In the genomic region with DNA sequence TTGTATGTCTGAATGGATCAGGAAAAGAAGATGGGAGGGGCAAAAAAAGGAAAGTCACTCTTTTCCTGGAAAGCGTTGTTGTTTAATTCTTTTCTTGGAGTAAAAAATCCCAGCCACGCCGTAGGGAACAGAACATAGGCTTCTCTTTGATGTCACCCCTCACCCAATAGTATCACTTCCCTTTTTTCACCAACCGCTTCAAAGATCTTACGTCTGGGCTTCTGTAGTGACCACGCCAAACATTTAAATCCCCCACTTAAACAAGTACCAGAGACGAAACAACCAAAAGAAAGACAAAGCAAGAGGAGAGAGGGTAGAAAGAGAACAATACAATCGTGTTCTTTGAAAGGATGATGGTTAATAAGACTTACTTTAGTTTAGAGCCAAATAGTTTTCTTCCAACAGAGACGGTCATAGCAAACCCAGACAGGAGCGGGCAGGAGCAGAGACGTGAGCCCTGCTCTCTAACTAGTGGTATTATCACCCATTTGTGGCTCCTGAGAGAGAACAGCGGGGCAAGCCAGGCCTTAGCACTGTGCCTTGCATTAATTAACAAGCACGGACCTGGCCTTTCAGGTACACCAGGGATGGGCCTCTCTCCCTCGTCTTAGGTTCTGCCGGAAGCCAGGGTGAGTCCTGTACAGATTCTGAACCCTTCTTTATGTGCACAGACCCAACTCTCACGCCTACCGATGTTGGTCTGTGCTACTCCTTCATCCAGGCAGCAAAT, we compare ENCODE assay signal across 10 cellular contexts. TPM values are rescaled to one million over a fixed set of nuclear protein-coding genes. Genes with fewer than 3 reads are reported as not detected.
DNase-seq lines count a peak whose midpoint lies in the region; ATAC-seq, FAIRE-seq and TF ChIP-seq lines count a peak whose summit lies in the region.
"Had no signal": no experiment of that assay in that cellular context is flagged by ENCODE, and none has a peak within 500 bp of the region (broad histone marks: within the 10 kb centered on the region; RNA-seq: fewer than 3 reads in every experiment).

No MANE protein-coding gene starts in this region.

- in situ Hi-C loops in K562 (cut with MboI) = no loop called here

- no peak for TF ChIP-seq EP300 in K562 (IDR thresholded peaks at IDR 0.05; ENCODE audit: low read length)
- TF ChIP-seq EP300 in esophagus muscularis mucosa (IDR thresholded peaks at IDR 0.05) = no peak

- peak overlapping the region; percentile 57; the same call in 1 of the 2 replicates for H2AFZ ChIP-seq in K562 (ENCODE audit: low read depth, low read length)

- H3K4me1 ChIP-seq in K562 (replicated peaks in 1 of 2; ENCODE audit: control insufficient read depth in 2 of 2, insufficient read depth in 2 of 2, low read length in 2 of 2) = no peaks in the 10 kb centered on the region; a peak in 1 of 5 replicates
- H3K4me1 ChIP-seq in esophagus muscularis mucosa = peaks cover 0 to 8% (median 6%) of the 10 kb centered on the region in 4 donors

- no peak overlapping the region for H3K4me3 ChIP-seq in GM12865 (ENCODE audit: low read depth, low read length)
- no peak overlapping the region for H3K4me3 ChIP-seq in K562
- H3K4me3 ChIP-seq in esophagus muscularis mucosa = no peak overlapping the region
- H3K4me3 ChIP-seq: dorsolateral prefrontal cortex had no signal

- H3K36me3 ChIP-seq in K562 (ENCODE audit: control insufficient read depth, insufficient read depth, low read length) (no peaks in the 10 kb centered on the region), esophagus muscularis mucosa (no peaks in the 10 kb centered on the region)

- CTCF ChIA-PET in K562 (lab: Yijun Ruan, JAX; ENCODE audit: low intra/inter-chr PET ratio) = no interaction called here

- no peak for TF ChIP-seq RAD21 in K562 (CRISPR knock-in tag; conservative IDR thresholded peaks at IDR 0.05 in 1 of 2, IDR thresholded peaks at IDR 0.05 in 1 of 2)

- POLR2A ChIA-PET in K562 (lab: Yijun Ruan, JAX) = no interaction called here

- TF ChIP-seq CTCF in GM12865 (IDR thresholded peaks at IDR 0.05; ENCODE audit: insufficient read depth, low read depth, low read length, missing control alignments) (no peak), K562 (IDR thresholded peaks at IDR 0.05 in 2 of 3, conservative IDR thresholded peaks at IDR 0.05 in 1 of 3; ENCODE audit: insufficient read depth in 2 of 3, low read depth in 1 of 3, low read length in 3 of 3) (no peak), esophagus muscularis mucosa (IDR thresholded peaks at IDR 0.05) (no peak)

- H3K27me3 ChIP-seq in K562 (ENCODE audit: control insufficient read depth in 2 of 2, insufficient read depth in 2 of 2, low read length in 2 of 2) (peaks cover 4 to 11% of the 10 kb centered on the region in 2 experiments; a peak in 2 of 5 replicates), esophagus muscularis mucosa (no peaks in the 10 kb centered on the region)
- H3K27me3 ChIP-seq: dorsolateral prefrontal cortex had no signal

- no peaks in the 10 kb centered on the region for H3K9me3 ChIP-seq in K562 (replicated peaks; ENCODE audit: control insufficient read depth, insufficient read depth, low read depth, low read length)
- no peaks in the 10 kb centered on the region for H3K9me3 ChIP-seq in esophagus muscularis mucosa

- H3K79me2 ChIP-seq in K562 (ENCODE audit: control insufficient read depth, insufficient read depth, low read length) = no peaks in the 10 kb centered on the region

- TF ChIP-seq POLR2A in K562 (conservative IDR thresholded peaks at IDR 0.05) = no peak
- no peak for TF ChIP-seq POLR2A in esophagus muscularis mucosa (IDR thresholded peaks at IDR 0.05; ENCODE audit: low read depth)

- H3K4me2 ChIP-seq in K562 (ENCODE audit: insufficient read depth, low read length) = no peak overlapping the region

- H4K20me1 ChIP-seq in K562 (replicated peaks; ENCODE audit: control insufficient read depth, insufficient read depth, low read length) = no peaks in the 10 kb centered on the region

- peak; percentile 67 for ATAC-seq in GM21367 (IDR thresholded peaks at IDR 0.05; ENCODE audit: unreplicated experiment)
- ATAC-seq in HG03196 (IDR thresholded peaks at IDR 0.05; ENCODE audit: unreplicated experiment) = peak; percentile 55
- peak; percentile 36 for ATAC-seq in K562

- WGBS in K562 (ENCODE audit: insufficient coverage, low coverage, missing lambda C conversion rate) = 4% methylated on average over 17 of the region's 17 CpGs
- WGBS in esophagus muscularis mucosa = 89% methylated on average over 17 of the region's 17 CpGs

- no TSS peak for BruUV-seq in K562 (replicated peaks; lab: Mats Ljungman, UMichigan)

- peak; percentile 77 for DNase-seq in GM12865 (ENCODE audit: low read depth)
- DNase-seq in K562 (ENCODE audit: extremely low read depth in 1 of 4, low spot score in 3 of 4) = no peak
- no peak for DNase-seq in GF-D8 (lab: John Stamatoyannopoulos, UW)
- DNase-seq in esophagus muscularis mucosa (ENCODE audit: extremely low spot score) = no peak
- no peak for DNase-seq in stimulated activated naive CD4-positive, alpha-beta T cell (lab: John Stamatoyannopoulos, UW)
- no peak for DNase-seq in activated CD4-positive, alpha-beta T cell treated with anti-CD3 and anti-CD28 coated beads, Interleukin-2, amount 50 U/mL, for 1 hour
- DNase-seq: DMS79 treated with DMSO at 0.1 percent for 48 hours, dorsolateral prefrontal cortex had no signal

- H3K9me1 ChIP-seq in K562 (ENCODE audit: control insufficient read depth, insufficient read depth, low read length) = no peaks in the 10 kb centered on the region

- H3K27ac ChIP-seq in K562 (ENCODE audit: extremely low read depth, low read depth, low read length) = no peak overlapping the region
- H3K27ac ChIP-seq in esophagus muscularis mucosa (replicated peaks in 1 of 4) = no peak overlapping the region

- no peak for FAIRE-seq in K562 (lab: Jason Lieb, UNC)

- H3K9ac ChIP-seq in K562 (ENCODE audit: insufficient read depth in 1 of 2, low read depth in 2 of 2, low read length in 2 of 2) = no peak overlapping the region

- intact Hi-C loops in K562 (cut with micrococcal nuclease) = no loop called here
- intact Hi-C loops in esophagus muscularis mucosa (cut with DNase I) = no loop called here

TF ChIP-seq in K562, 482 proteins besides CTCF, POLR2A, EP300 and RAD21:
- TF ChIP-seq ZNF551 (CRISPR knock-in tag; IDR thresholded peaks at IDR 0.05) (no peak), SRF (CRISPR knock-in tag; IDR thresholded peaks at IDR 0.05) (no peak), SPI1 (IDR thresholded peaks at IDR 0.05; ENCODE audit: borderline replicate concordance, low read depth, low read length) (peak; percentile 77; the same call in 1 of the 2 replicates)

RNA-seq across cellular contexts. Expression of a gene that starts 28.1 kb away (rescaled TPM):
- total RNA-seq in K562 (2011; cell fraction: chromatin; rRNA removed; ENCODE audit: low replicate concordance) = 13.3 and 20.6 TPM in 2 replicates
- total RNA-seq in K562 (2011; cell fraction: nucleolus; rRNA removed) = 9.1 and 10.0 TPM in 2 replicates
- 14.6 and 28.6 TPM in 2 replicates for total RNA-seq in K562 (2011; cell fraction: nucleoplasm; rRNA removed)
- total RNA-seq in K562 (2014; rRNA removed) = 0.64 and 1.3 TPM in 2 replicates
- total RNA-seq in K562 (2014; rRNA removed; fragmentation: Illumina TruSeq; extraction: Trizol) = 1.4 and 1.6 TPM in 2 replicates
- 0.94 and 0.98 TPM in 2 replicates for total RNA-seq in K562 (2015; rRNA removed; fragmentation: Illumina TruSeq; extraction: Trizol)
- 2.4 and 3.5 TPM in 2 replicates for total RNA-seq in K562 (2021)
- 3.4 and 8.7 TPM in 2 replicates for polyA plus RNA-seq in K562 (2011; rRNA removed)
- 0.98 and 3.2 TPM in 2 replicates for polyA plus RNA-seq in K562 (2011; cell fraction: cytosol; rRNA removed)
- polyA plus RNA-seq in K562 (2011; cell fraction: nucleus; rRNA removed) = 21.7 and 44.7 TPM in 2 replicates
- polyA plus RNA-seq in K562 (2012) = 5.8 and 17.3 TPM in 2 replicates
- polyA plus RNA-seq in K562 (2014; fragmentation: Illumina TruSeq; extraction: Trizol) = 2.6 and 2.8 TPM in 2 replicates
- under 1 TPM; 0.08 to 0.23 TPM for polyA plus RNA-seq in K562 (2014; fragmentation: Nextera tagmentation; extraction: Ambion mirVana)
- 2.5 and 2.8 TPM in 2 replicates for polyA plus RNA-seq in K562 (2014; rRNA removed)
- polyA minus RNA-seq in K562 (2011; rRNA and poly(A)+ RNA removed) = 3.9 and 5.7 TPM in 2 replicates
- polyA minus RNA-seq in K562 (2011; cell fraction: cytosol; rRNA and poly(A)+ RNA removed) = 0.48 and 0.91 TPM in 2 replicates
- 3.8 and 5.6 TPM in 2 replicates for polyA minus RNA-seq in K562 (2011; cell fraction: nucleus; rRNA and poly(A)+ RNA removed)
- total RNA-seq in esophagus muscularis mucosa = 100 to 1,000 TPM in 3 of 4 donors, 10 to 100 TPM in 1; 86.0 to 161 (median 111) TPM
